In genomic region chr3:188051801-188052228, GRCh38 we compare ENCODE assay signal across 12 cellular contexts.
A peak's percentile ranks its signal among the peaks of the same experiment; 100 is the strongest.
DNase-seq lines count a peak whose midpoint lies in the region; ATAC-seq and FAIRE-seq lines count a peak whose summit lies in the region.
"Had no signal": no experiment of that assay in that cellular context is flagged by ENCODE, and none has a peak within 500 bp of the region (broad histone marks: within the 10 kb centered on the region; RNA-seq: fewer than 3 reads in every experiment).

No MANE protein-coding gene starts in this region.

- H3K36me3 ChIP-seq in trophoblast cell (ENCODE audit: control insufficient read depth in 1 of 2, insufficient read depth in 2 of 2, low read length in 2 of 2): no peaks in the 10 kb centered on the region

- peak overlapping the region; percentile 30 for H2AK5ac ChIP-seq in trophoblast cell (ENCODE audit: low read length)

- H3K27ac ChIP-seq in trophoblast cell (ENCODE audit: low read depth, low read length): peak overlapping the region; percentile 77

- peak overlapping the region; percentile 92 for H2BK120ac ChIP-seq in trophoblast cell (ENCODE audit: insufficient read depth, low read length, poor library complexity)

- no peak overlapping the region for H3K27ac Mint-ChIP-seq in stimulated activated memory B cell treated with anti-CD40 and anti-IgM and Interleukin-4, amounts not matched to agents 10 μg/mL and 1 μg/mL and 100 μg/mL, for 72 hours

- H3K36me3 Mint-ChIP-seq in stimulated activated memory B cell treated with anti-CD40 and anti-IgM and Interleukin-4, amounts not matched to agents 10 μg/mL and 1 μg/mL and 100 μg/mL, for 72 hours: no peaks in the 10 kb centered on the region

- H3K4ac ChIP-seq in trophoblast cell (ENCODE audit: low read depth, low read length): peak overlapping the region; percentile 39

- H4K91ac ChIP-seq in trophoblast cell (ENCODE audit: low read depth, low read length): peak overlapping the region; percentile 84

- H4K8ac ChIP-seq in trophoblast cell (ENCODE audit: low read depth, low read length): peak overlapping the region; percentile 36

- peak overlapping the region; percentile 82 for H3K18ac ChIP-seq in trophoblast cell (ENCODE audit: low read length)

- no peak overlapping the region for H3K4me3 ChIP-seq in trophoblast cell (ENCODE audit: low read depth, low read length)

- peak overlapping the region; percentile 37 for H2AFZ ChIP-seq in trophoblast cell (ENCODE audit: insufficient read depth, low read length, poor library complexity)

- no peak overlapping the region for H3K23ac ChIP-seq in trophoblast cell (ENCODE audit: low read length)

- DNase-seq in AG08396 (ENCODE audit: low spot score) (peak; percentile 24), cerebellar cortex (ENCODE audit: low spot score) (peak; percentile 25), iPS-NIHi11 (ENCODE audit: low spot score) (peak; percentile 35), trophoblast cell (peak; percentile 74 to 79), frontal cortex (ENCODE audit: low spot score in 2 of 2) (no peak), cortex of kidney (lab: John Stamatoyannopoulos, UW) (no peak)
- DNase-seq: cerebellar nuclear complex, GDM1, KG1, T-helper 1 cell had no signal

- no peak for FAIRE-seq in frontal cortex (lab: Jason Lieb, UNC)

- H3K79me2 ChIP-seq in trophoblast cell (ENCODE audit: control insufficient read depth, insufficient read depth, low read length, poor library complexity): no peaks in the 10 kb centered on the region

- H3K4me1 ChIP-seq in trophoblast cell (ENCODE audit: control insufficient read depth in 1 of 2, insufficient read depth in 2 of 2, low read length in 2 of 2): peaks cover 18 to 21% of the 10 kb centered on the region in 2 experiments

- no peaks in the 10 kb centered on the region for H3K9me3 ChIP-seq in trophoblast cell (ENCODE audit: insufficient read depth, low read depth, low read length)

- H3K79me1 ChIP-seq in trophoblast cell (ENCODE audit: low read length): peaks cover 11% of the 10 kb centered on the region

- peak overlapping the region; percentile 73 for H4K12ac ChIP-seq in trophoblast cell (ENCODE audit: low read depth, low read length)

- H3K27me3 ChIP-seq in trophoblast cell (ENCODE audit: insufficient read depth, low read length): no peaks in the 10 kb centered on the region

- peak overlapping the region; percentile 95 for H2BK12ac ChIP-seq in trophoblast cell (ENCODE audit: low read length)

- no peak overlapping the region for H3K4me2 ChIP-seq in trophoblast cell (ENCODE audit: low read length)

- ATAC-seq in HG03045 (IDR thresholded peaks at IDR 0.05; ENCODE audit: unreplicated experiment): no peak
- no peak for ATAC-seq in stimulated activated memory B cell treated with anti-CD40 and anti-IgM and Interleukin-4, amounts not matched to agents 10 μg/mL and 1 μg/mL and 100 μg/mL, for 72 hours

- H3K9ac ChIP-seq in trophoblast cell (ENCODE audit: low read length): no peak overlapping the region

- H3K9me3 Mint-ChIP-seq in stimulated activated memory B cell treated with anti-CD40 and anti-IgM and Interleukin-4, amounts not matched to agents 10 μg/mL and 1 μg/mL and 100 μg/mL, for 72 hours: no peaks in the 10 kb centered on the region

- H3K14ac ChIP-seq in trophoblast cell (ENCODE audit: low read length): peak overlapping the region; percentile 66

- WGBS in trophoblast cell (ENCODE audit: extremely low coverage, insufficient coverage, insufficient read length): no CpG with 5 or more reads among the region's 9 CpGs

- H2BK5ac ChIP-seq in trophoblast cell (ENCODE audit: low read depth, low read length, poor library complexity): peak overlapping the region; percentile 87

- peaks cover 15% of the 10 kb centered on the region for H3K27me3 Mint-ChIP-seq in stimulated activated memory B cell treated with anti-CD40 and anti-IgM and Interleukin-4, amounts not matched to agents 10 μg/mL and 1 μg/mL and 100 μg/mL, for 72 hours

- peaks cover 11% of the 10 kb centered on the region for H3K4me1 Mint-ChIP-seq in stimulated activated memory B cell treated with anti-CD40 and anti-IgM and Interleukin-4, amounts not matched to agents 10 μg/mL and 1 μg/mL and 100 μg/mL, for 72 hours

- no peak overlapping the region for H3K4me3 Mint-ChIP-seq in stimulated activated memory B cell treated with anti-CD40 and anti-IgM and Interleukin-4, amounts not matched to agents 10 μg/mL and 1 μg/mL and 100 μg/mL, for 72 hours

Comparison
In these comparisons a context has a peak if more than half of its experiments do, and no peak if none do; other contexts are left out.
1. DNase-seq: peak in AG08396 (single experiment), cerebellar cortex (single experiment), iPS-NIHi11 (single experiment) and trophoblast cell (2 of 2); none in frontal cortex (0 of 2) and cortex of kidney (single experiment).